ENCODE assay signal across 8 cellular contexts in genomic region chr7:20797174-20798080, GRCh38. TPM values are rescaled to one million over a fixed set of nuclear protein-coding genes. Genes with fewer than 3 reads are reported as not detected.
DNase-seq lines count a peak whose midpoint lies in the region; ATAC-seq and TF ChIP-seq lines count a peak whose summit lies in the region.

No MANE protein-coding gene starts in this region.

- BruUV-seq in PC-9 (replicated peaks; lab: Mats Ljungman, UMichigan) = no TSS peak

- TF ChIP-seq CTCF in PC-9 (conservative IDR thresholded peaks at IDR 0.05) (no peak), choroid plexus epithelial cell (conservative IDR thresholded peaks at IDR 0.05; ENCODE audit: low read depth, low read length) (no peak)

- H3K36me3 Mint-ChIP-seq in naive thymus-derived CD8-positive, alpha-beta T cell = peaks cover 7 to 26% (median 8%) of the 10 kb centered on the region in 3 donors

- peak overlapping the region; percentile 80 to 93 (median 87) for H3K4me3 Mint-ChIP-seq in naive thymus-derived CD8-positive, alpha-beta T cell

- POLR2A ChIA-PET in PC-9 (lab: Charles Lee; ENCODE audit: unreplicated experiment) = no interaction called here
- POLR2A ChIA-PET in naive thymus-derived CD8-positive, alpha-beta T cell (lab: Charles Lee) = no interaction called here

- peak overlapping the region; percentile 87 for H2AFZ ChIP-seq in PC-9

- H3K4me3 ChIP-seq in PC-9 (peak overlapping the region; percentile 54), choroid plexus epithelial cell (ENCODE audit: low read depth, low read length) (peak overlapping the region; percentile 50)

- DNase-seq in COLO668 (lab: John Stamatoyannopoulos, UW; ENCODE audit: unreplicated experiment) (peak; percentile 60), PC-9 (peak in 1 of 2 experiments; percentile 43), choroid plexus epithelial cell (ENCODE audit: low read depth) (no peak), foreskin melanocyte (no peak), NCI-H1694 (lab: John Stamatoyannopoulos, UW) (no peak)
- DNase-seq in naive thymus-derived CD8-positive, alpha-beta T cell = no peak

- ATAC-seq in GM19397 (IDR thresholded peaks at IDR 0.05; ENCODE audit: unreplicated experiment) = peak; percentile 65
- ATAC-seq in HG03439 (IDR thresholded peaks at IDR 0.05; ENCODE audit: unreplicated experiment) = peak; percentile 61
- peak; percentile 67 for ATAC-seq in naive thymus-derived CD8-positive, alpha-beta T cell

- peak overlapping the region; percentile 77 for H3K4me2 ChIP-seq in PC-9

- peaks cover 16% of the 10 kb centered on the region; the same call in 1 of the 2 replicates for H3K27me3 ChIP-seq in PC-9 (ENCODE audit: insufficient read depth, low read depth)

- peaks cover 37 to 66% (median 62%) of the 10 kb centered on the region in 5 donors for H3K27me3 Mint-ChIP-seq in naive thymus-derived CD8-positive, alpha-beta T cell

- no peaks in the 10 kb centered on the region for H3K79me2 ChIP-seq in PC-9 (ENCODE audit: low read depth)

- no peaks in the 10 kb centered on the region for H4K20me1 ChIP-seq in PC-9 (ENCODE audit: insufficient read depth)

- H3K27ac Mint-ChIP-seq in naive thymus-derived CD8-positive, alpha-beta T cell = peak overlapping the region in 3 of 10 donors; percentile 61 to 84 (median 69)

- no peaks in the 10 kb centered on the region for H3K4me1 ChIP-seq in PC-9 (replicated peaks; ENCODE audit: insufficient read depth)

- peaks cover 8 to 21% (median 15%) of the 10 kb centered on the region in 4 donors for H3K4me1 Mint-ChIP-seq in naive thymus-derived CD8-positive, alpha-beta T cell

- peaks cover 6% of the 10 kb centered on the region; the same call in 1 of the 2 replicates for H3F3A ChIP-seq in PC-9 (ENCODE audit: insufficient read depth, low read depth)

- H3K36me3 ChIP-seq in PC-9 (ENCODE audit: low read depth) = no peaks in the 10 kb centered on the region

- H3K9me3 Mint-ChIP-seq in naive thymus-derived CD8-positive, alpha-beta T cell = peaks cover 0 to 35% (median 9%) of the 10 kb centered on the region in 9 donors

- H3K9me2 ChIP-seq in PC-9 (ENCODE audit: insufficient read depth) = no peaks in the 10 kb centered on the region; the same call in 1 of the 2 replicates

- intact Hi-C loops in PC-9 (cut with micrococcal nuclease; ENCODE audit: unreplicated experiment) = loop anchor here (5.0 kb wide), 1 partner anchor 1090 kb away; the partner anchor contains the start of gene POLR1F

- no peaks in the 10 kb centered on the region for H3K9me3 ChIP-seq in PC-9 (ENCODE audit: insufficient read depth, low read depth)

- CTCF ChIA-PET in PC-9 (lab: Charles Lee) = interaction anchor here (0.6 kb wide), 1 partner anchor 20 kb away, joined by 7 read pairs; no protein-coding TSS in a partner anchor

- no peak overlapping the region for H3K27ac ChIP-seq in PC-9

RNA-seq across cellular contexts. Expression of gene SP8, which starts 10.7 kb away (rescaled TPM):
- total RNA-seq in PC-9 (2021) = not detected in 2 replicates
- not detected for total RNA-seq in naive thymus-derived CD8-positive, alpha-beta T cell
- polyA plus RNA-seq in naive thymus-derived CD8-positive, alpha-beta T cell = not detected
